Comparison of ENCODE assay signal across 8 cellular contexts in the genomic region with DNA sequence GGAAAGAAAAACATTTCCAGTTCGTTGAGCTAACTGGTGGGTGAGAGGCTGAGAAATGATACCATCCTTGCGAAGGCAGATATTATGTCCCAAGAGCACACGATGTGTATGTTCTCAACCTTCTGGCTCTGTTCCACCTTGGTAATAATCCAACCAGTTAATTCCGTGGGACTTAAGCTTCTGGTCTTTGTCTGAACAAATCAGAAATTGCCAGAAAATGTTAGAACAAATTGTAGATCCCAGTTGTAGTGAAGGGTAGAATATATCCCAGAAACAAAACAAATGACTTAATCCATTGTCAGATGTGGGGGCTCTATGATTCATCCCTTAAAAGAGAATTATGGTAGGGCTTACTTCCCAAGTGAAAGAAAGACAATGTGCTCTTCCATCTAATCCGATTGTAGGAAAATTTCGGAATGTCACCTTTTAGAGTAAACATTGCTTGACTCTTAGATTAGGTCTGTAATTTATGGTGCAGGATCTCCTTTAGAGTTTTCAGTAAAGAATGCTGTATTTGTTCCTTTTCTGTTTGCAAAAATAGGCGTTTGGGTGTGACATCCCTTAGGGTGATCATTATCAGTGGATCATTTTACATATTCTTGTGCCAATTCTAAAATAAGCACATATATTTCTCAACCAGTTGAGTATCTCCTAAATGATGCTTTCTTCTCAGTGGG.
DNase-seq lines count a peak whose midpoint lies in the region; ATAC-seq and TF ChIP-seq lines count a peak whose summit lies in the region.

No MANE protein-coding gene starts in this region.

- H3K36me3 ChIP-seq in vagina = no peaks in the 10 kb centered on the region

- H3K4me3 Mint-ChIP-seq in memory B cell = peak overlapping the region; percentile 85

- peak overlapping the region; percentile 29 to 31 for H3K4me3 ChIP-seq in vagina

- H3K9me3 Mint-ChIP-seq in memory B cell = peaks cover 3% of the 10 kb centered on the region

- peaks cover 27% of the 10 kb centered on the region for H3K4me1 ChIP-seq in vagina

- ATAC-seq in memory B cell (ENCODE audit: low read depth) (no peak), GM21576 (IDR thresholded peaks at IDR 0.05; ENCODE audit: unreplicated experiment) (no peak), HG03097 (IDR thresholded peaks at IDR 0.05; ENCODE audit: low FRiP score, unreplicated experiment) (no peak), HG03442 (IDR thresholded peaks at IDR 0.05; ENCODE audit: unreplicated experiment) (no peak)

- DNase-seq in LoVo (ENCODE audit: low spot score) = peak; percentile 52
- peak; percentile 86 for DNase-seq in brain pericyte (ENCODE audit: low read depth, low spot score)
- DNase-seq in memory B cell (ENCODE audit: low spot score in 2 of 2) = no peak
- no peak for DNase-seq in vagina (ENCODE audit: extremely low spot score in 2 of 2)

- TF ChIP-seq POLR2A in vagina (IDR thresholded peaks at IDR 0.05) = no peak

- H3K27ac Mint-ChIP-seq in memory B cell = peak overlapping the region; percentile 91

- H3K4me1 Mint-ChIP-seq in memory B cell = peaks cover 38% of the 10 kb centered on the region

- intact Hi-C loops in vagina (cut with DNase I) = no loop called here

- H3K27me3 Mint-ChIP-seq in memory B cell = no peaks in the 10 kb centered on the region

- TF ChIP-seq CTCF in C4-2B (conservative IDR thresholded peaks at IDR 0.05) = no peak
- TF ChIP-seq CTCF in vagina (IDR thresholded peaks at IDR 0.05) = no peak

- H3K27ac ChIP-seq in C4-2B (peak overlapping the region; percentile 58; the same call in 1 of the 2 replicates), vagina (peak overlapping the region; percentile 94)

- no peaks in the 10 kb centered on the region for H3K9me3 ChIP-seq in vagina

- H3K36me3 Mint-ChIP-seq in memory B cell = no peaks in the 10 kb centered on the region

- no peaks in the 10 kb centered on the region for H3K27me3 ChIP-seq in vagina

Comparison
In these comparisons a context has a peak if more than half of its experiments do, and no peak if none do; other contexts are left out.
1. DNase-seq: peak in LoVo (single experiment) and brain pericyte (single experiment); none in memory B cell (0 of 2) and vagina (0 of 2).